Comparison of ENCODE assay signal across 15 cellular contexts in genomic region chr20:20318318-20319161, GRCh38. TPM values are rescaled to one million over a fixed set of nuclear protein-coding genes. Genes with fewer than 3 reads are reported as not detected.
DNase-seq lines count a peak whose midpoint lies in the region; ATAC-seq and TF ChIP-seq lines count a peak whose summit lies in the region.
"Had no signal": no experiment of that assay in that cellular context is flagged by ENCODE, and none has a peak within 500 bp of the region (broad histone marks: within the 10 kb centered on the region; RNA-seq: fewer than 3 reads in every experiment).

No MANE protein-coding gene starts in this region.

- H3F3A ChIP-seq in GM23248 (ENCODE audit: insufficient read depth) (no peaks in the 10 kb centered on the region), neural cell (ENCODE audit: insufficient read depth, low read length, poor library complexity, severe bottlenecking) (no peaks in the 10 kb centered on the region)

- no peak for TF ChIP-seq RAD21 in neural cell (conservative IDR thresholded peaks at IDR 0.05)

- H3K4me3 Mint-ChIP-seq in brain = no peak overlapping the region
- no peak overlapping the region for H3K4me3 Mint-ChIP-seq in activated CD8-positive, alpha-beta T cell treated with anti-CD3 and anti-CD28 coated beads, Interleukin-2, amount 10 ng/mL, durations not matched to agents 7 days and 5 days
- H3K4me3 Mint-ChIP-seq: activated T-helper 17 cell treated with anti-CD3 and anti-CD28 coated beads, Interleukin-2, amount 50 U/mL, for 72 hours had no signal

- H3K27ac Mint-ChIP-seq in brain = peak overlapping the region; percentile 88 to 97 (median 97)
- no peak overlapping the region for H3K27ac Mint-ChIP-seq in activated CD8-positive, alpha-beta T cell treated with anti-CD3 and anti-CD28 coated beads, Interleukin-2, amount 10 ng/mL, durations not matched to agents 7 days and 5 days
- H3K27ac Mint-ChIP-seq: activated T-helper 17 cell treated with anti-CD3 and anti-CD28 coated beads, Interleukin-2, amount 50 U/mL, for 72 hours had no signal

- H3K36me3 ChIP-seq in GM23248 (ENCODE audit: low read depth) (no peaks in the 10 kb centered on the region), neural cell (ENCODE audit: insufficient read depth, low read length) (no peaks in the 10 kb centered on the region)
- H3K36me3 ChIP-seq: colonic mucosa had no signal

- in situ Hi-C loops in GM23248 (cut with MboI) = no loop called here

- no peaks in the 10 kb centered on the region for H3K9me3 ChIP-seq in GM23248 (ENCODE audit: low read depth)
- H3K9me3 ChIP-seq in neural cell (ENCODE audit: low read length) = peaks cover under 1% of the 10 kb centered on the region
- H3K9me3 ChIP-seq: colonic mucosa had no signal

- CTCF ChIA-PET in activated CD8-positive, alpha-beta T cell treated with anti-CD3 and anti-CD28 coated beads, Interleukin-2, amount 10 ng/mL, durations not matched to agents 7 days and 5 days (lab: Charles Lee) = no interaction called here

- ATAC-seq in HG02884 (IDR thresholded peaks at IDR 0.05; ENCODE audit: unreplicated experiment) = no peak
- no peak for ATAC-seq in activated CD8-positive, alpha-beta T cell treated with anti-CD3 and anti-CD28 coated beads, Interleukin-2, amount 10 ng/mL, durations not matched to agents 7 days and 5 days
- ATAC-seq: activated T-helper 17 cell treated with anti-CD3 and anti-CD28 coated beads, Interleukin-2, amount 50 U/mL, for 72 hours had no signal

- TF ChIP-seq CTCF in brain (conservative IDR thresholded peaks at IDR 0.05) (no peak), neural cell (IDR thresholded peaks at IDR 0.05; ENCODE audit: poor library complexity, severe bottlenecking) (no peak)

- no peak overlapping the region for H2AFZ ChIP-seq in GM23248
- H2AFZ ChIP-seq in neural cell (ENCODE audit: low read depth, low read length) = no peak overlapping the region
- H2AFZ ChIP-seq: hepatocyte, parathyroid adenoma had no signal

- no peaks in the 10 kb centered on the region for H4K20me1 ChIP-seq in GM23248 (ENCODE audit: insufficient read depth)
- no peaks in the 10 kb centered on the region for H4K20me1 ChIP-seq in neural cell (ENCODE audit: insufficient read depth)

- H3K27ac ChIP-seq in GM23248 (no peak overlapping the region), neural cell (ENCODE audit: low read length) (peak overlapping the region; percentile 41)
- H3K27ac ChIP-seq: colonic mucosa, hepatocyte, parathyroid adenoma had no signal

- DNase-seq in GM23248 = peak; percentile 21
- peak; percentile 69 for DNase-seq in NCI-H2171 (lab: John Stamatoyannopoulos, UW)
- DNase-seq in DMS79 treated with DMSO at 0.1 percent for 48 hours (lab: John Stamatoyannopoulos, UW) = no peak
- DNase-seq in activated CD8-positive, alpha-beta T cell treated with anti-CD3 and anti-CD28 coated beads, Interleukin-2, amount 10 ng/mL, durations not matched to agents 7 days and 5 days = no peak
- DNase-seq in activated CD8-positive, alpha-beta memory T cell treated with anti-CD3 and anti-CD28 coated beads for 24 hours = no peak
- DNase-seq: activated CD4-positive, alpha-beta T cell treated with anti-CD3 and anti-CD28 coated beads, Interleukin-2, amount 50 U/mL, for 4 hours; colonic mucosa; HCEC 1CT had no signal

- H3K27me3 ChIP-seq in GM23248 (replicated peaks; ENCODE audit: insufficient read depth) (no peaks in the 10 kb centered on the region), neural cell (ENCODE audit: insufficient read depth, low read depth, low read length) (no peaks in the 10 kb centered on the region)
- H3K27me3 ChIP-seq: colonic mucosa, hepatocyte had no signal

- POLR2A ChIA-PET in activated CD8-positive, alpha-beta T cell treated with anti-CD3 and anti-CD28 coated beads, Interleukin-2, amount 10 ng/mL, durations not matched to agents 7 days and 5 days (lab: Charles Lee) = no interaction called here

- 12 to 14% methylated on average over 9 of the region's 9 CpGs for WGBS in GM23248 (ENCODE audit: low coverage in 1 of 2, low lambda C conversion rate in 2 of 2, missing lambda C conversion rate in 2 of 2), 2 experiments

- H3K9ac ChIP-seq in GM23248 (no peak overlapping the region), neural cell (ENCODE audit: low read length) (no peak overlapping the region)
- H3K9ac ChIP-seq: parathyroid adenoma had no signal

- peaks cover 39% of the 10 kb centered on the region for H3K4me1 Mint-ChIP-seq in brain
- no peaks in the 10 kb centered on the region for H3K4me1 Mint-ChIP-seq in activated CD8-positive, alpha-beta T cell treated with anti-CD3 and anti-CD28 coated beads, Interleukin-2, amount 10 ng/mL, durations not matched to agents 7 days and 5 days (ENCODE audit: low read depth)
- H3K4me1 Mint-ChIP-seq: activated T-helper 17 cell treated with anti-CD3 and anti-CD28 coated beads, Interleukin-2, amount 50 U/mL, for 72 hours had no signal

- H3K9me2 ChIP-seq in GM23248 (ENCODE audit: insufficient read depth) (no peaks in the 10 kb centered on the region), neural cell (ENCODE audit: insufficient read depth, low read length) (no peaks in the 10 kb centered on the region)

- no peaks in the 10 kb centered on the region for H3K36me3 Mint-ChIP-seq in brain
- no peaks in the 10 kb centered on the region for H3K36me3 Mint-ChIP-seq in activated CD8-positive, alpha-beta T cell treated with anti-CD3 and anti-CD28 coated beads, Interleukin-2, amount 10 ng/mL, durations not matched to agents 7 days and 5 days (ENCODE audit: low read depth)

- H3K27me3 Mint-ChIP-seq in brain = no peaks in the 10 kb centered on the region
- H3K27me3 Mint-ChIP-seq in activated CD8-positive, alpha-beta T cell treated with anti-CD3 and anti-CD28 coated beads, Interleukin-2, amount 10 ng/mL, durations not matched to agents 7 days and 5 days (ENCODE audit: low read depth) = peaks cover 2% of the 10 kb centered on the region
- H3K27me3 Mint-ChIP-seq: activated T-helper 17 cell treated with anti-CD3 and anti-CD28 coated beads, Interleukin-2, amount 50 U/mL, for 72 hours had no signal

- H3K4me2 ChIP-seq in GM23248 (ENCODE audit: unreplicated experiment) (no peak overlapping the region), neural cell (ENCODE audit: low read length) (no peak overlapping the region)
- H3K4me2 ChIP-seq: hepatocyte had no signal

- H3K4me3 ChIP-seq in GM23248 = no peak overlapping the region
- no peak overlapping the region for H3K4me3 ChIP-seq in neural cell (ENCODE audit: low read length)
- H3K4me3 ChIP-seq: colonic mucosa, hepatocyte had no signal

- no peaks in the 10 kb centered on the region for H3K79me2 ChIP-seq in GM23248 (ENCODE audit: insufficient read depth)
- no peaks in the 10 kb centered on the region for H3K79me2 ChIP-seq in neural cell (replicated peaks; ENCODE audit: insufficient read depth, low read length)
- H3K79me2 ChIP-seq: hepatocyte, parathyroid adenoma had no signal

- H3K4me1 ChIP-seq in GM23248 (ENCODE audit: insufficient read depth) = no peaks in the 10 kb centered on the region
- H3K4me1 ChIP-seq: colonic mucosa, parathyroid adenoma had no signal

- H3K9me3 Mint-ChIP-seq in brain = peaks cover 3 to 12% (median 9%) of the 10 kb centered on the region in 5 experiments
- no peaks in the 10 kb centered on the region for H3K9me3 Mint-ChIP-seq in activated CD8-positive, alpha-beta T cell treated with anti-CD3 and anti-CD28 coated beads, Interleukin-2, amount 10 ng/mL, durations not matched to agents 7 days and 5 days (ENCODE audit: insufficient read depth)
- H3K9me3 Mint-ChIP-seq: activated T-helper 17 cell treated with anti-CD3 and anti-CD28 coated beads, Interleukin-2, amount 50 U/mL, for 72 hours had no signal

- no peak for TF ChIP-seq EP300 in neural cell (conservative IDR thresholded peaks at IDR 0.05; ENCODE audit: poor library complexity, severe bottlenecking)

TF ChIP-seq in neural cell, 6 proteins besides CTCF, POLR2A, EP300 and RAD21:
- TF ChIP-seq POLR2AphosphoS5 (IDR thresholded peaks at IDR 0.05) (no peak), EZH2 (IDR thresholded peaks at IDR 0.05; ENCODE audit: borderline replicate concordance, insufficient read depth, low read length, poor library complexity, severe bottlenecking) (no peak), TAF1 (IDR thresholded peaks at IDR 0.05; ENCODE audit: low read depth) (no peak), MXI1 (conservative IDR thresholded peaks at IDR 0.05; ENCODE audit: poor library complexity, severe bottlenecking) (no peak)

RNA-seq across cellular contexts. Expression of gene INSM1, which starts 49.4 kb away (rescaled TPM):
- not detected in 2 replicates for total RNA-seq in GM23248 (2014; rRNA removed; shearing (Covaris generic))
- polyA plus RNA-seq in GM23248 (2016; fragmentation: Nextera tagmentation; extraction: Ambion mirVana) (not detected in 2 replicates), brain (ENCODE audit: insufficient read depth, low read depth, low replicate concordance) (321 TPM), neural cell (8.6 and 9.4 TPM in 2 replicates)
- 16.6 and 17.1 TPM in 2 replicates for polyA minus RNA-seq in neural cell
- not detected for total RNA-seq in activated CD8-positive, alpha-beta T cell treated with anti-CD3 and anti-CD28 coated beads, Interleukin-2, amount 10 ng/mL, durations not matched to agents 7 days and 5 days
- total RNA-seq: kidney epithelial cell had no signal

Comparison
In these comparisons a context has a peak if more than half of its experiments do, and no peak if none do; other contexts are left out.
1. DNase-seq: peak in GM23248 (single experiment) and NCI-H2171 (single experiment); none in DMS79 treated with DMSO at 0.1 percent for 48 hours (single experiment), activated CD8-positive, alpha-beta T cell treated with anti-CD3 and anti-CD28 coated beads, Interleukin-2, amount 10 ng/mL, durations not matched to agents 7 days and 5 days (single experiment) and activated CD8-positive, alpha-beta memory T cell treated with anti-CD3 and anti-CD28 coated beads for 24 hours (single experiment).
2. RNA of gene INSM1, which starts 49.4 kb away (polyA plus RNA-seq): 321 TPM in brain (single experiment); 8.6 to 9.4 TPM in neural cell and not detected in GM23248; every median in the first group is over 10 times any median in the second.